Comparison of ENCODE assay signal across 2 cellular contexts in the genomic region with DNA sequence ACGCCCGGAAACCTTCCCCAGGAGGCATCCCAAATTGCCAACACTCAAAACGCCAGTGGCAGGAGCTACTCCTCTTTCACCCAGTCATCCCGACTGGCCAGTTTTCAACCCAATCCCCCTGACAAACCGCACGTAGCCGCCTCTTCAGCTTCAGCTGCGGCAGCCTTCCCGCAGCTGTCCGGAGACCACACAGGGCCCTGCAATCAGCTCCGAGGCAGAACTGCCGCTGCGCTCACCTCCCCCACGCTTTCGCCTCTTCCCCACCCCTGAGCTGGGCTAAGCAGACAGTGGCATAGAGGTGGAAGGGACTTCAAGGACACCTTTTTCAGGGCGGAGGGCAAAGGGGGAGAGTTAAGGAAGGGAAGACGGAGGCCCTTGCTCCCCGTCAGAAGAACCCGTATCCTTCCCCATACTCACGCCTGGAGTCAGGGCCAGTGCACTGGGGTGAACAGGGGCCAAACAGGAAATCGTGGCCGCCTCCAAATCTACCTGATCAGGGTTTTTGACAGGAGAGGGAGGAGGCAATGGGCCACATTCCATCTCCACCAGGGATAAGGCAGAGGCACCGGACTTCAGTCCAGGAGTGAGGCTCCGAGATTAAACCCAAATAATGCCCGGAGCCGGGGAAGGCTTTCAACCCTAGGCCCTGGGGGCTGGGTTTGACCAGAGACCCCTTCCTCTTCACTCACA.
A peak's percentile ranks its signal among the peaks of the same experiment; 100 is the strongest.
TF ChIP-seq lines count a peak whose summit lies in the region.

No MANE protein-coding gene starts in this region.

TF ChIP-seq in GM23338, 12 proteins besides CTCF, POLR2A, EP300 and RAD21 (continues in another document):
- TF ChIP-seq JUNB (IDR thresholded peaks at IDR 0.05; ENCODE audit: unreplicated experiment) (no peak), STAT1 (IDR thresholded peaks at IDR 0.05; ENCODE audit: unreplicated experiment) (no peak), EZH2 (IDR thresholded peaks at IDR 0.05; ENCODE audit: low read depth, unreplicated experiment) (no peak), POLR2AphosphoS5 (IDR thresholded peaks at IDR 0.05; ENCODE audit: low read depth) (no peak), ZNF331 (CRISPR knock-in tag; IDR thresholded peaks at IDR 0.05; ENCODE audit: low read depth) (no peak), NANOG (IDR thresholded peaks at IDR 0.05; ENCODE audit: borderline replicate concordance) (no peak), ZNF114 (CRISPR knock-in tag; IDR thresholded peaks at IDR 0.05) (no peak), REST (IDR thresholded peaks at IDR 0.05; ENCODE audit: unreplicated experiment) (no peak), EZH2phosphoT487 (IDR thresholded peaks at IDR 0.05; ENCODE audit: unreplicated experiment) (no peak), CREB1 (CRISPR knock-in tag; IDR thresholded peaks at IDR 0.05; ENCODE audit: low read depth) (no peak)
- TF ChIP-seq, protein P1, sequence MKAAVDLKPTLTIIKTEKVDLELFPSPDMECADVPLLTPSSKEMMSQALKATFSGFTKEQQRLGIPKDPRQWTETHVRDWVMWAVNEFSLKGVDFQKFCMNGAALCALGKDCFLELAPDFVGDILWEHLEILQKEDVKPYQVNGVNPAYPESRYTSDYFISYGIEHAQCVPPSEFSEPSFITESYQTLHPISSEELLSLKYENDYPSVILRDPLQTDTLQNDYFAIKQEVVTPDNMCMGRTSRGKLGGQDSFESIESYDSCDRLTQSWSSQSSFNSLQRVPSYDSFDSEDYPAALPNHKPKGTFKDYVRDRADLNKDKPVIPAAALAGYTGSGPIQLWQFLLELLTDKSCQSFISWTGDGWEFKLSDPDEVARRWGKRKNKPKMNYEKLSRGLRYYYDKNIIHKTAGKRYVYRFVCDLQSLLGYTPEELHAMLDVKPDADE (IDR thresholded peaks at IDR 0.05) = no peak

TF ChIP-seq in H1, 55 proteins besides CTCF, POLR2A, EP300 and RAD21:
- TF ChIP-seq SIN3A (conservative IDR thresholded peaks at IDR 0.05 in 1 of 2, IDR thresholded peaks at IDR 0.05 in 1 of 2; ENCODE audit: low read depth in 1 of 2, low read length in 2 of 2) (no peak), TBP (IDR thresholded peaks at IDR 0.05; ENCODE audit: low read depth, low read length) (no peak), ASH2L (IDR thresholded peaks at IDR 0.05; ENCODE audit: low read length) (peak; percentile 28), CEBPB (IDR thresholded peaks at IDR 0.05; ENCODE audit: low read depth, low read length) (no peak), YY1 (IDR thresholded peaks at IDR 0.05; ENCODE audit: low read depth, low read length) (no peak)
- TF ChIP-seq, protein P2, sequence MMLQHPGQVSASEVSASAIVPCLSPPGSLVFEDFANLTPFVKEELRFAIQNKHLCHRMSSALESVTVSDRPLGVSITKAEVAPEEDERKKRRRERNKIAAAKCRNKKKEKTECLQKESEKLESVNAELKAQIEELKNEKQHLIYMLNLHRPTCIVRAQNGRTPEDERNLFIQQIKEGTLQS (IDR thresholded peaks at IDR 0.05; ENCODE audit: insufficient read depth, low read depth, low read length) = no peak
